In the genomic region with DNA sequence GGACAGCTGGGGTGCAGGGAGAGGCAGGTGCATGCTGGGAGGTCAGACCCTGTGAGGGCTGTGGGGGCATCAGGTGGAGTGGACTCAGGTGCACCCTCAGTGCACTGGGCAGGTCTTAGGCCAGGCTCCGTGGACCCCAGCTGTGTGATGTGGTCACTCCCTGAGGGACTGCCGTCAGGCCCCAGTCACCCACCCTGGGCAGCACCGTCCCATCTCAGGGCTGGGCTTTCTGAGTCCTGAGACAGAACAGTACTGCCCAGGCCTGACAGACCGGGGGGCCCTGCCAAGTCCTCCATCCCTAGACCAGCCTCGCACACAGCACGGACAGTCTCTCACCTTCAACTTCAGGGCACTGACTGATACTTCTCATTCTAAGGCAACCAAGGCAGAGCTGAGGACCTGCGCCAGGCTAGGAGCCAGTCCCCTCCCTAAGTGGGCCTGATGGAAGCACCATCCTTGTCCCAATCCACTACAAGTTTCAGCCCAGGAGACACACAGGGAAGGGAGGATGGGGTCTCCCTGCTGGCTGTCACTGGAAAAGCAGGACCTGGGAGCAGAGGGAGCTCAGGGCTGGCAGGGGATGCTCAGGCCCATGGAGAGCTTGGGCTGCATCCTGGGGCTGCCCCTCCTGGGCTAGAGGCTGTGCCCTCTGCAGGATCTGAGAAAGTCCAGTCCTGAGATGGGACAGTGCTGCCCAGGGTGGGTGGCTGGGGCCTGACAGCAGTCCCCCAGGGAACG, we compare ENCODE assay signal across 24 cellular contexts.
"Had no signal": no experiment of that assay in that cellular context is flagged by ENCODE, and none has a peak within 500 bp of the region (broad histone marks: within the 10 kb centered on the region; RNA-seq: fewer than 3 reads in every experiment).

No MANE protein-coding gene starts in this region.

- H3K9me3 ChIP-seq: ascending aorta had no signal

- H3K9me3 Mint-ChIP-seq: activated naive CD4-positive, alpha-beta T cell treated with anti-CD3 and anti-CD28 coated beads, Interleukin-2, amount 50 U/mL, for 72 hours; activated naive CD8-positive, alpha-beta T cell treated with anti-CD3 and anti-CD28 coated beads, Interleukin-2, amount 50 U/mL, for 24 hours; activated T-cell treated with anti-CD3 and anti-CD28 coated beads, Interleukin-2, amount 50 U/mL, for 24 hours; activated T-helper 1 cell treated with anti-CD3 and anti-CD28 coated beads, Interleukin-12 subunit alpha, Interleukin-12 subunit beta, Interleukin-2, Interleukin-4 antibody, amounts not matched to agents 30 ng/mL and 10 ng/mL and 1 ng/mL, durations not matched to agents 14 hours and 24 hours and 36 hours; T-helper 1 cell treated with Interleukin-12 subunit alpha and Interleukin-12 subunit beta and Interleukin-4 antibody, amounts not matched to agents 30 μg/mL and 1 μg/mL, for 36 hours had no signal

- H3K27ac ChIP-seq: ascending aorta, body of pancreas had no signal

- H3K36me3 ChIP-seq: ascending aorta had no signal

- H3K27ac Mint-ChIP-seq: activated CD8-positive, alpha-beta memory T cell treated with anti-CD3 and anti-CD28 coated beads, Interleukin-2, amount 10 ng/mL, durations not matched to agents 7 days and 5 days; activated naive CD8-positive, alpha-beta T cell treated with anti-CD3 and anti-CD28 coated beads, Interleukin-2, amount 50 U/mL, for 24 hours; activated T-cell treated with anti-CD3 and anti-CD28 coated beads, Interleukin-2, amount 50 U/mL, for 24 hours; activated T-helper 1 cell treated with anti-CD3 and anti-CD28 coated beads, Interleukin-12 subunit alpha, Interleukin-12 subunit beta, Interleukin-2, Interleukin-4 antibody, amounts not matched to agents 30 ng/mL and 10 ng/mL and 1 ng/mL, durations not matched to agents 14 hours and 24 hours and 36 hours; T-helper 1 cell treated with Interleukin-12 subunit alpha and Interleukin-12 subunit beta and Interleukin-4 antibody, amounts not matched to agents 30 μg/mL and 1 μg/mL, for 36 hours had no signal

- H3K4me1 ChIP-seq: ascending aorta, body of pancreas had no signal

- H3K4me3 Mint-ChIP-seq: activated CD8-positive, alpha-beta memory T cell treated with anti-CD3 and anti-CD28 coated beads, Interleukin-2, amount 10 ng/mL, durations not matched to agents 7 days and 5 days; activated naive CD8-positive, alpha-beta T cell treated with anti-CD3 and anti-CD28 coated beads, Interleukin-2, amount 50 U/mL, for 24 hours; activated T-cell treated with anti-CD3 and anti-CD28 coated beads, Interleukin-2, amount 50 U/mL, for 24 hours; activated T-helper 1 cell treated with anti-CD3 and anti-CD28 coated beads, Interleukin-12 subunit alpha, Interleukin-12 subunit beta, Interleukin-2, Interleukin-4 antibody, amounts not matched to agents 30 ng/mL and 10 ng/mL and 1 ng/mL, durations not matched to agents 14 hours and 24 hours and 36 hours; T-helper 1 cell treated with Interleukin-12 subunit alpha and Interleukin-12 subunit beta and Interleukin-4 antibody, amounts not matched to agents 30 μg/mL and 1 μg/mL, for 36 hours had no signal

- H3K27me3 Mint-ChIP-seq: activated CD8-positive, alpha-beta memory T cell treated with anti-CD3 and anti-CD28 coated beads, Interleukin-2, amount 10 ng/mL, durations not matched to agents 7 days and 5 days; activated naive CD8-positive, alpha-beta T cell treated with anti-CD3 and anti-CD28 coated beads, Interleukin-2, amount 50 U/mL, for 24 hours; activated T-cell treated with anti-CD3 and anti-CD28 coated beads, Interleukin-2, amount 50 U/mL, for 24 hours had no signal

- ATAC-seq: activated CD8-positive, alpha-beta memory T cell treated with anti-CD3 and anti-CD28 coated beads, Interleukin-2, amount 10 ng/mL, durations not matched to agents 7 days and 5 days; activated naive CD4-positive, alpha-beta T cell treated with anti-CD3 and anti-CD28 coated beads, Interleukin-2, amount 50 U/mL, for 72 hours; activated naive CD8-positive, alpha-beta T cell treated with anti-CD3 and anti-CD28 coated beads, Interleukin-2, amount 50 U/mL, for 24 hours; body of pancreas; PC-3 had no signal

- H3K4me3 ChIP-seq: ascending aorta, body of pancreas had no signal

- H3K27me3 ChIP-seq: ascending aorta, body of pancreas had no signal

- DNase-seq: activated CD4-positive, alpha-beta T cell treated with anti-CD3 and anti-CD28 coated beads for 48 hours; activated CD4-positive, alpha-beta T cell treated with anti-CD3 and anti-CD28 coated beads, Interleukin-2, amount 50 U/mL, for 48 hours; activated CD4-positive, CD25-positive, alpha-beta regulatory T cell treated with anti-CD3 and anti-CD28 coated beads, Interleukin-2, amount 50 U/mL, for 72 hours; activated CD8-positive, alpha-beta memory T cell treated with anti-CD3 and anti-CD28 coated beads, Interleukin-2, amount 10 ng/mL, durations not matched to agents 7 days and 5 days; activated effector memory CD4-positive, alpha-beta T cell treated with anti-CD3 and anti-CD28 coated beads, Interleukin-2, amount 50 U/mL, for 16 hours; activated naive CD4-positive, alpha-beta T cell treated with Interleukin-2 at 50 U/mL for 16 hours; activated naive CD8-positive, alpha-beta T cell treated with anti-CD3 and anti-CD28 coated beads, Interleukin-2, amount 50 U/mL, for 24 hours; activated T-cell treated with anti-CD3 and anti-CD28 coated beads, Interleukin-2, amount 50 U/mL, for 24 hours; amniotic stem cell; body of pancreas; Karpas-422; MM.1S; NCI-H1105; NCI-H1436; NCI-H187; NCI-H2081 treated with DMSO at 0.1 percent for 48 hours; NCI-H446; NCI-H524; PC-3; SHP77 treated with DMSO at 0.1 percent for 48 hours had no signal

- H3K4me1 Mint-ChIP-seq: activated CD8-positive, alpha-beta memory T cell treated with anti-CD3 and anti-CD28 coated beads, Interleukin-2, amount 10 ng/mL, durations not matched to agents 7 days and 5 days; activated naive CD8-positive, alpha-beta T cell treated with anti-CD3 and anti-CD28 coated beads, Interleukin-2, amount 50 U/mL, for 24 hours had no signal

- H3K36me3 Mint-ChIP-seq: activated CD8-positive, alpha-beta memory T cell treated with anti-CD3 and anti-CD28 coated beads, Interleukin-2, amount 10 ng/mL, durations not matched to agents 7 days and 5 days; activated naive CD4-positive, alpha-beta T cell treated with anti-CD3 and anti-CD28 coated beads, Interleukin-2, amount 50 U/mL, for 72 hours had no signal
